In genomic region chr7:101153969-101154692, GRCh38 we compare ENCODE assay signal across 9 cellular contexts. TPM values are rescaled to one million over a fixed set of nuclear protein-coding genes. Genes with fewer than 3 reads are reported as not detected.
A peak's percentile ranks its signal among the peaks of the same experiment; 100 is the strongest.
DNase-seq lines count a peak whose midpoint lies in the region; ATAC-seq, FAIRE-seq and TF ChIP-seq lines count a peak whose summit lies in the region.
"Had no signal": no experiment of that assay in that cellular context is flagged by ENCODE, and none has a peak within 500 bp of the region (broad histone marks: within the 10 kb centered on the region; RNA-seq: fewer than 3 reads in every experiment).

TSS of gene AP1S1 (plus strand) at chr7:101154476. CDS start at chr7:101154515, 39 bp downstream.

- peak; percentile 83 to 93 (median 88) for DNase-seq in CD4-positive, alpha-beta T cell
- DNase-seq in GM20000 (ENCODE audit: low spot score) (peak; percentile 99), HUDEP-2 (lab: John Stamatoyannopoulos, UW; ENCODE audit: unreplicated experiment in 76 of 76) (peak in 75 of 76 experiments; percentile 34 to 96 (median 90)), NOMO-1 treated with DMSO at 0.1 percent for 48 hours (lab: John Stamatoyannopoulos, UW; ENCODE audit: unreplicated experiment) (peak; percentile 92), H1 (ENCODE audit: low read depth in 1 of 2, low spot score in 2 of 2) (peak; percentile 98), mesenchymal stem cell (peak; percentile 91)
- DNase-seq in activated CD8-positive, alpha-beta memory T cell treated with anti-CD3 and anti-CD28 coated beads, Interleukin-2, amount 10 ng/mL, durations not matched to agents 7 days and 5 days, result peak; percentile 96
- DNase-seq in stimulated activated CD8-positive, alpha-beta memory T cell treated with anti-CD3 and anti-CD28 coated beads, Interleukin-12 subunit alpha, Interleukin-12 subunit beta, amount 100 ng/mL, for 24 hours (ENCODE audit: extremely low read depth), result peak; percentile 77

- H2AFZ ChIP-seq in H1 (ENCODE audit: low read length), result no peak within 1 kb of the TSS
- peak within 1 kb of the TSS; percentile 29 for H2AFZ ChIP-seq in mesenchymal stem cell (ENCODE audit: low read depth, low read length)

- peak within 1 kb of the TSS; percentile 67 for H4K5ac ChIP-seq in H1 (ENCODE audit: insufficient read length, low read depth, low read length)

- H2BK120ac ChIP-seq in H1 (replicated peaks; ENCODE audit: low read depth, low read length) (peak within 1 kb of the TSS; percentile 5), mesenchymal stem cell (ENCODE audit: low read depth, low read length) (peak within 1 kb of the TSS; percentile 54)

- no peak for FAIRE-seq in H1 (lab: Jason Lieb, UNC)
- FAIRE-seq: islet of Langerhans had no signal

- H4K8ac ChIP-seq in H1 (ENCODE audit: extremely low read depth, insufficient read depth, low read length), result peak within 1 kb of the TSS; percentile 17
- peak within 1 kb of the TSS; percentile 52 for H4K8ac ChIP-seq in mesenchymal stem cell (ENCODE audit: low read length)

- peak within 1 kb of the TSS; percentile 78 to 80 for H3K4me2 ChIP-seq in H1 (ENCODE audit: insufficient read depth in 1 of 2, low read depth in 2 of 2, low read length in 2 of 2)
- peak within 1 kb of the TSS; percentile 86 for H3K4me2 ChIP-seq in mesenchymal stem cell (ENCODE audit: low read length, poor library complexity, severe bottlenecking)

- intact Hi-C loops in CD4-positive, alpha-beta T cell (cut with DNase I, micrococcal nuclease), result loop anchor here in 1 of 2 experiments (2.0 kb wide), 2 partner anchors 13 to 63 kb away; partner anchors contain the start of gene PLOD3

- peak within 1 kb of the TSS; percentile 89 for H3K4me3 Mint-ChIP-seq in CD4-positive, alpha-beta T cell
- peak within 1 kb of the TSS; percentile 73 for H3K4me3 Mint-ChIP-seq in activated CD8-positive, alpha-beta memory T cell treated with anti-CD3 and anti-CD28 coated beads, Interleukin-2, amount 10 ng/mL, durations not matched to agents 7 days and 5 days

- peaks cover 15% of the 10 kb centered on the region for H3K27me3 Mint-ChIP-seq in CD4-positive, alpha-beta T cell
- H3K27me3 Mint-ChIP-seq in activated CD8-positive, alpha-beta memory T cell treated with anti-CD3 and anti-CD28 coated beads, Interleukin-2, amount 10 ng/mL, durations not matched to agents 7 days and 5 days, result peaks cover 21% of the 10 kb centered on the region

- CTCF ChIA-PET in CD4-positive, alpha-beta T cell (lab: Charles Lee), result interaction anchor here (1.4 to 1.6 kb wide), 3 partner anchors 16 to 128 kb away, joined by 3 to 5 read pairs (median 3); no protein-coding TSS in a partner anchor
- CTCF ChIA-PET in activated CD8-positive, alpha-beta memory T cell treated with anti-CD3 and anti-CD28 coated beads, Interleukin-2, amount 10 ng/mL, durations not matched to agents 7 days and 5 days (lab: Charles Lee), result interaction anchor here (0.6 to 9.1 kb wide), 6 partner anchors 9 to 162 kb away, joined by 3 to 90 read pairs (median 3); partner anchors contain the start of gene VGF
- CTCF ChIA-PET in H1 (lab: Charles Lee; ENCODE audit: partially characterized antibody), result interaction anchor here (0.9 to 3.1 kb wide), 2 partner anchors 10 to 12 kb away, joined by 3 to 20 read pairs; no protein-coding TSS in a partner anchor

- H3K14ac ChIP-seq in H1 (ENCODE audit: insufficient read length) (no peak within 1 kb of the TSS), mesenchymal stem cell (ENCODE audit: low read length in 2 of 2) (peak within 1 kb of the TSS; percentile 57 to 90)

- H3K79me1 ChIP-seq in H1 (ENCODE audit: low read depth, low read length) (no peaks in the 10 kb centered on the region), mesenchymal stem cell (replicated peaks; ENCODE audit: low read length, poor library complexity, severe bottlenecking) (peaks cover 21% of the 10 kb centered on the region)

- no peak for TF ChIP-seq POLR2A in H1 (IDR thresholded peaks at IDR 0.05; ENCODE audit: control extremely low read depth in 1 of 2, low read depth in 2 of 2, low read length in 2 of 2)

- no peaks in the 10 kb centered on the region; the same call in 1 of the 2 replicates for H3K23me2 ChIP-seq in H1 (ENCODE audit: low read depth, low read length)

- H3K4me3 ChIP-seq in H1 (ENCODE audit: extremely low read depth in 1 of 4, insufficient read depth in 2 of 4, low read depth in 3 of 4, low read length in 4 of 4), result peak within 1 kb of the TSS; percentile 48 to 82 (median 66)
- peak within 1 kb of the TSS; percentile 84 to 90 for H3K4me3 ChIP-seq in mesenchymal stem cell (ENCODE audit: insufficient read depth in 1 of 2, low read depth in 1 of 2, low read length in 2 of 2)

- H3K23ac ChIP-seq in H1 (ENCODE audit: insufficient read length), result no peak within 1 kb of the TSS
- peak within 1 kb of the TSS in 1 of 2 experiments; percentile 23 for H3K23ac ChIP-seq in mesenchymal stem cell (ENCODE audit: low read length in 2 of 2)

- H3K4ac ChIP-seq in H1 (replicated peaks; ENCODE audit: insufficient read length, low read depth, low read length) (peak within 1 kb of the TSS; percentile 17), mesenchymal stem cell (ENCODE audit: low read depth in 1 of 2, low read length in 2 of 2) (peak within 1 kb of the TSS in 1 of 2 experiments; percentile 42)

- no peaks in the 10 kb centered on the region for H3K9me3 Mint-ChIP-seq in CD4-positive, alpha-beta T cell
- H3K9me3 Mint-ChIP-seq in activated CD8-positive, alpha-beta memory T cell treated with anti-CD3 and anti-CD28 coated beads, Interleukin-2, amount 10 ng/mL, durations not matched to agents 7 days and 5 days (ENCODE audit: low read depth), result no peaks in the 10 kb centered on the region

- H3K79me2 ChIP-seq in H1 (ENCODE audit: control insufficient read depth in 1 of 2, insufficient read depth in 2 of 2, low read length in 2 of 2), result 0 out of 4 replicates have a peak, but pooled peaks cover 0 to 4% of the 10 kb centered on the region in 2 experiments

- H4K20me1 ChIP-seq in H1 (replicated peaks in 1 of 2; ENCODE audit: control insufficient read depth in 1 of 2, insufficient read depth in 2 of 2, low read length in 2 of 2), result no peaks in the 10 kb centered on the region

- H3K9me3 ChIP-seq in CD4-positive, alpha-beta T cell (ENCODE audit: control insufficient read depth, low read length), result no peaks in the 10 kb centered on the region
- no peaks in the 10 kb centered on the region; a peak in 1 of 4 replicates for H3K9me3 ChIP-seq in H1 (ENCODE audit: insufficient read depth in 2 of 2, low read depth in 1 of 2, low read length in 1 of 2)
- no peaks in the 10 kb centered on the region for H3K9me3 ChIP-seq in mesenchymal stem cell (ENCODE audit: control insufficient read depth, low read length)

- H3K4me1 ChIP-seq in H1 (replicated peaks in 1 of 4; ENCODE audit: control insufficient read depth in 3 of 4, insufficient read depth in 4 of 4, low read length in 3 of 4) (peaks cover 8 to 19% (median 14%) of the 10 kb centered on the region in 4 experiments), mesenchymal stem cell (ENCODE audit: control insufficient read depth, insufficient read depth, low read depth, low read length) (peaks cover 16% of the 10 kb centered on the region)

- H3K9ac ChIP-seq in H1 (replicated peaks in 1 of 4; ENCODE audit: extremely low read depth in 1 of 4, low read depth in 3 of 4, low read length in 3 of 4), result peak within 1 kb of the TSS in 2 of 4 experiments; percentile 25 to 45; a peak in 4 of 7 replicates
- peak within 1 kb of the TSS; percentile 93 for H3K9ac ChIP-seq in mesenchymal stem cell (ENCODE audit: low read length)

- H3K36me3 ChIP-seq in H1 (ENCODE audit: control insufficient read depth in 2 of 4, insufficient read depth in 4 of 4, low read length in 3 of 4), result peaks cover 0 to 3% (median 0%) of the 10 kb centered on the region in 4 experiments; a peak in 2 of 8 replicates
- H3K36me3 ChIP-seq in mesenchymal stem cell (ENCODE audit: control insufficient read depth in 1 of 2, insufficient read depth in 2 of 2, low read depth in 1 of 2, low read length in 2 of 2), result peaks cover 24 to 27% of the 10 kb centered on the region in 2 experiments

- POLR2A ChIA-PET in CD4-positive, alpha-beta T cell (lab: Charles Lee), result interaction anchor here (1.0 kb wide), 1 partner anchor 11 kb away, joined by 4 read pairs; the partner anchor contains the start of gene VGF
- POLR2A ChIA-PET in H1 (lab: Charles Lee; ENCODE audit: partially characterized antibody), result interaction anchor here (0.7 to 4.7 kb wide), 7 partner anchors 9 to 265 kb away, joined by 3 to 20 read pairs (median 4); partner anchors contain the start of genes FIS1, UFSP1 and VGF

- H2BK5ac ChIP-seq in H1 (ENCODE audit: low read depth, low read length) (peak within 1 kb of the TSS; percentile 73; the same call in 1 of the 2 replicates), mesenchymal stem cell (ENCODE audit: low read depth, low read length, poor library complexity, severe bottlenecking) (peak within 1 kb of the TSS; percentile 81)

- H3K36me3 Mint-ChIP-seq in CD4-positive, alpha-beta T cell (ENCODE audit: low read depth), result peaks cover 28% of the 10 kb centered on the region
- H3K36me3 Mint-ChIP-seq in activated CD8-positive, alpha-beta memory T cell treated with anti-CD3 and anti-CD28 coated beads, Interleukin-2, amount 10 ng/mL, durations not matched to agents 7 days and 5 days, result peaks cover 2% of the 10 kb centered on the region

- H2BK15ac ChIP-seq in H1 (ENCODE audit: low read length) (no peak within 1 kb of the TSS), mesenchymal stem cell (ENCODE audit: low read depth, poor library complexity, severe bottlenecking) (peak within 1 kb of the TSS; percentile 89)

- no peak for TF ChIP-seq CTCF in CD4-positive, alpha-beta T cell (IDR thresholded peaks at IDR 0.05)
- TF ChIP-seq CTCF in GM20000 (IDR thresholded peaks at IDR 0.05; ENCODE audit: extremely low read depth, missing control alignments) (no peak), H1 (IDR thresholded peaks at IDR 0.05; ENCODE audit: control extremely low read depth in 1 of 3, insufficient read depth in 1 of 3, low read depth in 1 of 3, low read length in 3 of 3) (no peak)

- H3K27ac Mint-ChIP-seq in CD4-positive, alpha-beta T cell, result peak within 1 kb of the TSS; percentile 72
- peak within 1 kb of the TSS; percentile 58 for H3K27ac Mint-ChIP-seq in activated CD8-positive, alpha-beta memory T cell treated with anti-CD3 and anti-CD28 coated beads, Interleukin-2, amount 10 ng/mL, durations not matched to agents 7 days and 5 days

- no peak within 1 kb of the TSS for H3K27ac ChIP-seq in CD4-positive, alpha-beta T cell (ENCODE audit: low read depth, low read length)
- peak within 1 kb of the TSS; percentile 16; the same call in 1 of the 2 replicates for H3K27ac ChIP-seq in H1 (ENCODE audit: low read depth, low read length)
- H3K27ac ChIP-seq in mesenchymal stem cell (ENCODE audit: low read length, poor library complexity, severe bottlenecking), result peak within 1 kb of the TSS; percentile 33

- H3K18ac ChIP-seq in H1 (ENCODE audit: extremely low read depth, low read length), result peak within 1 kb of the TSS; percentile 71
- peak within 1 kb of the TSS; percentile 79 to 82 for H3K18ac ChIP-seq in mesenchymal stem cell (ENCODE audit: low read depth in 1 of 2, low read length in 2 of 2)

- H2BK12ac ChIP-seq in H1 (ENCODE audit: low read depth, low read length), result no peak within 1 kb of the TSS
- peak within 1 kb of the TSS in 1 of 2 experiments; percentile 43 for H2BK12ac ChIP-seq in mesenchymal stem cell (ENCODE audit: low read length in 2 of 2)

- H3K27me3 ChIP-seq in CD4-positive, alpha-beta T cell (ENCODE audit: control insufficient read depth, insufficient read depth, low read length), result no peaks in the 10 kb centered on the region
- H3K27me3 ChIP-seq in H1 (replicated peaks in 1 of 4; ENCODE audit: control insufficient read depth in 3 of 4, extremely low read depth in 1 of 4, insufficient read depth in 3 of 4, low read length in 3 of 4) (peaks cover 0 to 6% (median 4%) of the 10 kb centered on the region in 4 experiments; a peak in 3 of 7 replicates), mesenchymal stem cell (ENCODE audit: control insufficient read depth in 1 of 2, insufficient read depth in 1 of 2, low read length in 2 of 2) (peaks cover 0 to 9% of the 10 kb centered on the region in 2 experiments)

- H2AK5ac ChIP-seq in H1 (ENCODE audit: low read depth, low read length), result peak within 1 kb of the TSS; percentile 2
- H2AK5ac ChIP-seq in mesenchymal stem cell (ENCODE audit: low read length, severe bottlenecking), result peak within 1 kb of the TSS; percentile 43

- ATAC-seq in CD4-positive, alpha-beta T cell (ENCODE audit: poor library complexity), result peak; percentile 88
- peak; percentile 93 for ATAC-seq in activated CD8-positive, alpha-beta memory T cell treated with anti-CD3 and anti-CD28 coated beads, Interleukin-2, amount 10 ng/mL, durations not matched to agents 7 days and 5 days

- H4K91ac ChIP-seq in H1 (replicated peaks; ENCODE audit: insufficient read length, low read length), result peak within 1 kb of the TSS; percentile 80
- H4K91ac ChIP-seq in mesenchymal stem cell (ENCODE audit: low read length), result peak within 1 kb of the TSS; percentile 70

- TF ChIP-seq RAD21 in H1 (IDR thresholded peaks at IDR 0.05 in 1 of 2, conservative IDR thresholded peaks at IDR 0.05 in 1 of 2; ENCODE audit: low read depth in 2 of 2, low read length in 2 of 2), result no peak

- TF ChIP-seq EP300 in H1 (IDR thresholded peaks at IDR 0.05; ENCODE audit: borderline replicate concordance in 1 of 2, low read depth in 2 of 2, low read length in 2 of 2), result no peak

- WGBS in H1 (ENCODE audit: extremely low coverage in 1 of 2, insufficient coverage in 1 of 2, insufficient read length in 1 of 2, insufficient replicate concordance in 2 of 2, low coverage in 1 of 2, low lambda C conversion rate in 2 of 2, missing lambda C conversion rate in 1 of 2), 2 experiments, result 13% methylated on average over 17 of the region's 51 CpGs; no CpG with 5 or more reads in 1 of the 2 experiments
- WGBS in mesenchymal stem cell, result 7% methylated on average over 43 of the region's 51 CpGs

- 0 out of 2 replicates have a peak within 1 kb of the TSS, but pooled peaks have one; percentile 86 for H2BK20ac ChIP-seq in H1 (ENCODE audit: low read length)

- peaks cover 15% of the 10 kb centered on the region for H3K4me1 Mint-ChIP-seq in CD4-positive, alpha-beta T cell (ENCODE audit: low read depth)
- H3K4me1 Mint-ChIP-seq in activated CD8-positive, alpha-beta memory T cell treated with anti-CD3 and anti-CD28 coated beads, Interleukin-2, amount 10 ng/mL, durations not matched to agents 7 days and 5 days, result peaks cover 9% of the 10 kb centered on the region

- peak within 1 kb of the TSS; percentile 62 for H3K56ac ChIP-seq in H1 (replicated peaks; ENCODE audit: insufficient read length, low read depth, low read length)

RNA-seq across cellular contexts. Expression of gene AP1S1, which starts in this region (rescaled TPM):
- total RNA-seq in CD4-positive, alpha-beta T cell, result 1 to 10 TPM; 3.0 to 3.9 TPM
- total RNA-seq in activated CD8-positive, alpha-beta memory T cell treated with anti-CD3 and anti-CD28 coated beads, Interleukin-2, amount 10 ng/mL, durations not matched to agents 7 days and 5 days, result 10 to 100 TPM; 49.9 to 51.7 TPM
- 56.0 and 56.1 TPM in 2 replicates for total RNA-seq in H1 (2021; fragmentation: NEBNext Ultra II Directional; extraction: Animal tissue kit (Norgen Biotek cat#: 25700))
- 59.3 and 72.3 TPM in 2 replicates for polyA plus RNA-seq in H1 (2011; rRNA removed)
- 115 TPM for polyA plus RNA-seq in H1 (2011; cell fraction: cytosol; rRNA removed)
- polyA plus RNA-seq in H1 (2011; cell fraction: nucleus; rRNA removed), result 109 TPM
- 81.1 to 105 TPM (median 95.8 TPM) in 4 replicates for polyA plus RNA-seq in H1 (2012, experiment 1 of 2)
- 90.0 TPM for polyA plus RNA-seq in H1 (2012, experiment 2 of 2)
- 35.2 TPM for polyA plus RNA-seq in H1 (2013, experiment 1 of 2)
- 33.6 TPM for polyA plus RNA-seq in H1 (2013, experiment 2 of 2)
- 47.0 and 58.4 TPM in 2 replicates for polyA minus RNA-seq in H1 (2011; rRNA and poly(A)+ RNA removed)
- polyA minus RNA-seq in H1 (2011; cell fraction: cytosol; rRNA and poly(A)+ RNA removed), result 17.9 TPM
- 16.7 TPM for polyA minus RNA-seq in H1 (2011; cell fraction: nucleus; rRNA and poly(A)+ RNA removed)
- 65.9 TPM for polyA plus RNA-seq in mesenchymal stem cell (2013, experiment 1 of 2)
- 64.7 TPM for polyA plus RNA-seq in mesenchymal stem cell (2013, experiment 2 of 2)

Comparison
In these comparisons a context has a peak if more than half of its experiments do, and no peak if none do; other contexts are left out.
1. RNA of gene AP1S1 (total RNA-seq): 56.0 to 56.1 TPM in H1 and 49.9 to 51.7 TPM in activated CD8-positive, alpha-beta memory T cell treated with anti-CD3 and anti-CD28 coated beads, Interleukin-2, amount 10 ng/mL, durations not matched to agents 7 days and 5 days; 3.0 to 3.9 TPM in CD4-positive, alpha-beta T cell; every median in the first group is over 10 times any median in the second.
2. Peak in every context shown above with its lines, with median percentiles within 50 percentile points of each other: DNase-seq.